In genomic region chr2:109370399-109370990, GRCh38 we compare ENCODE assay signal across 14 cellular contexts.
DNase-seq lines count a peak whose midpoint lies in the region; ATAC-seq and TF ChIP-seq lines count a peak whose summit lies in the region.
"Had no signal": no experiment of that assay in that cellular context is flagged by ENCODE, and none has a peak within 500 bp of the region (broad histone marks: within the 10 kb centered on the region; RNA-seq: fewer than 3 reads in every experiment).

No MANE protein-coding gene starts in this region.

- DNase-seq in activated CD8-positive, alpha-beta memory T cell treated with anti-CD3 and anti-CD28 coated beads for 24 hours = peak; percentile 28
- no peak for DNase-seq in activated CD8-positive, alpha-beta memory T cell treated with anti-CD3 and anti-CD28 coated beads, Interleukin-2, amount 50 U/mL, for 4 hours
- DNase-seq in mesenteric fat pad (ENCODE audit: low spot score) = peak; percentile 55
- DNase-seq in ureter (ENCODE audit: low spot score) = peak; percentile 35
- DNase-seq in NCI-H748 treated with DMSO at 0.1 percent for 48 hours (lab: John Stamatoyannopoulos, UW) = no peak
- DNase-seq: 8988T; CD4-positive, alpha-beta memory T cell; DMS79; HCEC 1CT; NCI-H187; NCI-H446 treated with DMSO at 0.1 percent for 48 hours had no signal

- no peak for ATAC-seq in HG03354 (IDR thresholded peaks at IDR 0.05; ENCODE audit: poor library complexity, severe bottlenecking, unreplicated experiment)
- ATAC-seq in HG03439 (IDR thresholded peaks at IDR 0.05; ENCODE audit: unreplicated experiment) = no peak

- H3K36me3 Mint-ChIP-seq in brain = peaks cover 6% of the 10 kb centered on the region
- H3K36me3 Mint-ChIP-seq: CD4-positive, alpha-beta memory T cell had no signal

- peak overlapping the region in 3 of 5 experiments; percentile 51 to 70 (median 65) for H3K27ac Mint-ChIP-seq in brain
- H3K27ac Mint-ChIP-seq: CD4-positive, alpha-beta memory T cell had no signal

- H3K4me3 Mint-ChIP-seq in brain = no peak overlapping the region

- no peaks in the 10 kb centered on the region for H3K9me3 Mint-ChIP-seq in brain
- H3K9me3 Mint-ChIP-seq: CD4-positive, alpha-beta memory T cell had no signal

- H3K27me3 Mint-ChIP-seq in brain = no peaks in the 10 kb centered on the region

- TF ChIP-seq CTCF in brain (conservative IDR thresholded peaks at IDR 0.05) = no peak

- peaks cover 20% of the 10 kb centered on the region for H3K4me1 Mint-ChIP-seq in brain
- H3K4me1 Mint-ChIP-seq: CD4-positive, alpha-beta memory T cell had no signal

Comparison
In these comparisons a context has a peak if more than half of its experiments do, and no peak if none do; other contexts are left out.
1. DNase-seq: peak in activated CD8-positive, alpha-beta memory T cell treated with anti-CD3 and anti-CD28 coated beads for 24 hours (single experiment), mesenteric fat pad (single experiment) and ureter (single experiment); none in activated CD8-positive, alpha-beta memory T cell treated with anti-CD3 and anti-CD28 coated beads, Interleukin-2, amount 50 U/mL, for 4 hours (single experiment) and NCI-H748 treated with DMSO at 0.1 percent for 48 hours (single experiment).